ENCODE assay signal across 9 cellular contexts in genomic region chr16:55257971-55258613, GRCh38.
DNase-seq lines count a peak whose midpoint lies in the region; ATAC-seq and TF ChIP-seq lines count a peak whose summit lies in the region.
"Had no signal": no experiment of that assay in that cellular context is flagged by ENCODE, and none has a peak within 500 bp of the region (broad histone marks: within the 10 kb centered on the region; RNA-seq: fewer than 3 reads in every experiment).

No MANE protein-coding gene starts in this region.

- no peak overlapping the region for H3K27ac ChIP-seq in iPS DF 6.9 (ENCODE audit: low read length)
- H3K27ac ChIP-seq: BLaER1 treated with 17β-estradiol and CSF1 and Interleukin-3, amounts not matched to agents 10 nM and 100 nM had no signal

- H3K36me3 ChIP-seq in NT2/D1 (ENCODE audit: insufficient read depth, insufficient read length, low read length) (no peaks in the 10 kb centered on the region), iPS DF 6.9 (ENCODE audit: control insufficient read depth, insufficient read depth, low read length) (no peaks in the 10 kb centered on the region)
- H3K36me3 ChIP-seq: BLaER1 treated with 17β-estradiol and CSF1 and Interleukin-3, amounts not matched to agents 10 nM and 100 nM had no signal

- H3K4me3 ChIP-seq in HFF-Myc (replicated peaks; ENCODE audit: low read depth, low read length) (no peak overlapping the region), NT2/D1 (ENCODE audit: insufficient read length, low read depth) (no peak overlapping the region), iPS DF 6.9 (ENCODE audit: low read length) (no peak overlapping the region)
- H3K4me3 ChIP-seq: BLaER1 treated with 17β-estradiol and CSF1 and Interleukin-3, amounts not matched to agents 10 nM and 100 nM had no signal

- no peaks in the 10 kb centered on the region for H3K36me3 Mint-ChIP-seq in activated naive CD8-positive, alpha-beta T cell treated with anti-CD3 and anti-CD28 coated beads, Interleukin-2, amount 10 ng/mL, durations not matched to agents 7 days and 5 days

- peak; percentile 20 to 50 for DNase-seq in NCI-H524 (lab: John Stamatoyannopoulos, UW)
- no peak for DNase-seq in NCI-H524 treated with DMSO at 0.1 percent for 48 hours (lab: John Stamatoyannopoulos, UW)
- DNase-seq in HFF-Myc (ENCODE audit: extremely low read depth, low read depth) = peak; percentile 14
- DNase-seq in NT2/D1 (ENCODE audit: low read depth, low spot score) = peak; percentile 33
- peak; percentile 58 for DNase-seq in activated naive CD8-positive, alpha-beta T cell treated with anti-CD3 and anti-CD28 coated beads, Interleukin-2, amount 10 ng/mL, durations not matched to agents 7 days and 5 days
- peak; percentile 48 for DNase-seq in iPS DF 6.9 (ENCODE audit: low read depth, low spot score)
- DNase-seq in stimulated activated CD4-positive, alpha-beta T cell treated with anti-CD3 and anti-CD28 coated beads, TNF-alpha, amount 100 ng/mL, for 24 hours (ENCODE audit: low read depth in 3 of 3) = peak; percentile 2 to 52 (median 14)
- DNase-seq in putamen (ENCODE audit: low spot score) = no peak

- peaks cover under 1% of the 10 kb centered on the region for H3K27me3 Mint-ChIP-seq in activated naive CD8-positive, alpha-beta T cell treated with anti-CD3 and anti-CD28 coated beads, Interleukin-2, amount 10 ng/mL, durations not matched to agents 7 days and 5 days

- H3K27me3 ChIP-seq in NT2/D1 (ENCODE audit: insufficient read depth, insufficient read length) (no peaks in the 10 kb centered on the region), iPS DF 6.9 (ENCODE audit: control insufficient read depth, insufficient read depth, low read length) (no peaks in the 10 kb centered on the region)
- H3K27me3 ChIP-seq: BLaER1 treated with 17β-estradiol and CSF1 and Interleukin-3, amounts not matched to agents 10 nM and 100 nM had no signal

- TF ChIP-seq CTCF in HFF-Myc (IDR thresholded peaks at IDR 0.05; ENCODE audit: low read depth, low read length, missing control alignments) = peak; percentile 87

- H3K9me3 ChIP-seq in NT2/D1 (ENCODE audit: insufficient read depth, low read length) (no peaks in the 10 kb centered on the region), iPS DF 6.9 (ENCODE audit: control insufficient read depth, insufficient read depth, low read length) (no peaks in the 10 kb centered on the region)

- no CpG with 5 or more reads among the region's 9 CpGs for WGBS in iPS DF 6.9 (ENCODE audit: insufficient coverage, insufficient read length)

- no peaks in the 10 kb centered on the region for H3K4me1 Mint-ChIP-seq in activated naive CD8-positive, alpha-beta T cell treated with anti-CD3 and anti-CD28 coated beads, Interleukin-2, amount 10 ng/mL, durations not matched to agents 7 days and 5 days

- H3K4me3 Mint-ChIP-seq in activated naive CD8-positive, alpha-beta T cell treated with anti-CD3 and anti-CD28 coated beads, Interleukin-2, amount 10 ng/mL, durations not matched to agents 7 days and 5 days = no peak overlapping the region

- no peak overlapping the region for H3K9ac ChIP-seq in NT2/D1 (ENCODE audit: insufficient read length, low read depth)
- H3K9ac ChIP-seq: BLaER1 treated with 17β-estradiol and CSF1 and Interleukin-3, amounts not matched to agents 10 nM and 100 nM had no signal

- no peak overlapping the region for H3K27ac Mint-ChIP-seq in activated naive CD8-positive, alpha-beta T cell treated with anti-CD3 and anti-CD28 coated beads, Interleukin-2, amount 10 ng/mL, durations not matched to agents 7 days and 5 days

- peak; percentile 45 for ATAC-seq in activated naive CD8-positive, alpha-beta T cell treated with anti-CD3 and anti-CD28 coated beads, Interleukin-2, amount 10 ng/mL, durations not matched to agents 7 days and 5 days (ENCODE audit: low read depth)

- H3K9me3 Mint-ChIP-seq in activated naive CD8-positive, alpha-beta T cell treated with anti-CD3 and anti-CD28 coated beads, Interleukin-2, amount 10 ng/mL, durations not matched to agents 7 days and 5 days = no peaks in the 10 kb centered on the region

- H3K4me1 ChIP-seq in NT2/D1 (ENCODE audit: insufficient read depth, insufficient read length) (no peaks in the 10 kb centered on the region), iPS DF 6.9 (ENCODE audit: control insufficient read depth, insufficient read depth, low read length) (no peaks in the 10 kb centered on the region)

- POLR2A ChIA-PET in activated naive CD8-positive, alpha-beta T cell treated with anti-CD3 and anti-CD28 coated beads, Interleukin-2, amount 10 ng/mL, durations not matched to agents 7 days and 5 days (lab: Charles Lee) = interaction anchor here (0.6 kb wide), 1 partner anchor 1588 kb away, joined by 3 read pairs; no protein-coding TSS in a partner anchor

Comparison
In these comparisons a context has a peak if more than half of its experiments do, and no peak if none do; other contexts are left out.
1. DNase-seq: peak in NCI-H524 (2 of 2), HFF-Myc (single experiment), NT2/D1 (single experiment), activated naive CD8-positive, alpha-beta T cell treated with anti-CD3 and anti-CD28 coated beads, Interleukin-2, amount 10 ng/mL, durations not matched to agents 7 days and 5 days (single experiment), iPS DF 6.9 (single experiment) and stimulated activated CD4-positive, alpha-beta T cell treated with anti-CD3 and anti-CD28 coated beads, TNF-alpha, amount 100 ng/mL, for 24 hours (3 of 3); none in NCI-H524 treated with DMSO at 0.1 percent for 48 hours (single experiment) and putamen (single experiment).